ENCODE assay signal across 8 cellular contexts in genomic region chr1:155940531-155940992, GRCh38. TPM values are rescaled to one million over a fixed set of nuclear protein-coding genes. Genes with fewer than 3 reads are reported as not detected.
DNase-seq lines count a peak whose midpoint lies in the region; ATAC-seq and TF ChIP-seq lines count a peak whose summit lies in the region.

No MANE protein-coding gene starts in this region.

- H4K20me1 ChIP-seq in BLaER1, result peaks cover 16% of the 10 kb centered on the region

- TF ChIP-seq POLR2A in spleen (IDR thresholded peaks at IDR 0.05), result no peak

- H3K36me3 Mint-ChIP-seq in IgD-negative memory B cell, result peaks cover 3% of the 10 kb centered on the region
- H3K36me3 Mint-ChIP-seq in activated B cell treated with CpG ODN at 0.5 μM for 24 hours (ENCODE audit: low read depth), result peaks cover 3% of the 10 kb centered on the region
- no peaks in the 10 kb centered on the region for H3K36me3 Mint-ChIP-seq in endodermal cell (ENCODE audit: low read depth)

- H3K36me3 ChIP-seq in BLaER1, result no peaks in the 10 kb centered on the region
- no peaks in the 10 kb centered on the region for H3K36me3 ChIP-seq in cardiac muscle cell
- H3K36me3 ChIP-seq in spleen, result peaks cover 0 to 3% (median 0%) of the 10 kb centered on the region in 6 donors
- H3K36me3 ChIP-seq in endodermal cell (ENCODE audit: control insufficient read depth, insufficient read depth, low read length), result no peaks in the 10 kb centered on the region

- H3K27me3 ChIP-seq in BLaER1 (no peaks in the 10 kb centered on the region), cardiac muscle cell (no peaks in the 10 kb centered on the region), spleen (replicated peaks in 1 of 7) (no peaks in the 10 kb centered on the region), endodermal cell (ENCODE audit: control insufficient read depth, insufficient read depth, low read length, poor library complexity, severe bottlenecking) (no peaks in the 10 kb centered on the region)

- TF ChIP-seq CTCF in activated B cell treated with CpG ODN at 0.5 μM for 24 hours (IDR thresholded peaks at IDR 0.05), result no peak
- no peak for TF ChIP-seq CTCF in cardiac muscle cell (IDR thresholded peaks at IDR 0.05; ENCODE audit: low read depth, low read length)
- no peak for TF ChIP-seq CTCF in spleen (IDR thresholded peaks at IDR 0.05 in 8 of 11, conservative IDR thresholded peaks at IDR 0.05 in 3 of 11)
- no peak for TF ChIP-seq CTCF in endodermal cell (conservative IDR thresholded peaks at IDR 0.05)

- H3K4me2 ChIP-seq in BLaER1, result peak overlapping the region; percentile 83

- intact Hi-C loops in activated B cell treated with CpG ODN at 0.5 μM for 24 hours (cut with micrococcal nuclease) (no loop called here), spleen (cut with DNase I; ENCODE audit: low total_unique reads) (loop anchor here (5.0 kb wide), 1 partner anchor 42 kb away; no protein-coding TSS in a partner anchor)

- H3K4me1 ChIP-seq in BLaER1 (peaks cover 75% of the 10 kb centered on the region), cardiac muscle cell (ENCODE audit: low read depth) (peaks cover 18% of the 10 kb centered on the region), spleen (peaks cover 48 to 83% (median 77%) of the 10 kb centered on the region in 6 donors), endodermal cell (ENCODE audit: control insufficient read depth, insufficient read depth, low read length) (no peaks in the 10 kb centered on the region)

- ATAC-seq in activated B cell treated with CpG ODN at 0.5 μM for 24 hours (ENCODE audit: low read depth) (peak; percentile 18), HG03280 (IDR thresholded peaks at IDR 0.05; ENCODE audit: unreplicated experiment) (no peak)

- H3K4me3 ChIP-seq in BLaER1 (peak overlapping the region; percentile 21; the same call in 1 of the 2 replicates), cardiac muscle cell (no peak overlapping the region), spleen (no peak overlapping the region), endodermal cell (ENCODE audit: low read length) (no peak overlapping the region)

- H3K27me3 Mint-ChIP-seq in IgD-negative memory B cell (no peaks in the 10 kb centered on the region), activated B cell treated with CpG ODN at 0.5 μM for 24 hours (no peaks in the 10 kb centered on the region), endodermal cell (ENCODE audit: insufficient read depth) (no peaks in the 10 kb centered on the region)

- H3K4me1 Mint-ChIP-seq in IgD-negative memory B cell, result peaks cover 30 to 55% (median 47%) of the 10 kb centered on the region in 3 donors
- H3K4me1 Mint-ChIP-seq in activated B cell treated with CpG ODN at 0.5 μM for 24 hours, result peaks cover 72% of the 10 kb centered on the region
- H3K4me1 Mint-ChIP-seq in endodermal cell, result peaks cover 11% of the 10 kb centered on the region

- H3K27ac Mint-ChIP-seq in IgD-negative memory B cell (peak overlapping the region; percentile 79 to 97 (median 85)), activated B cell treated with CpG ODN at 0.5 μM for 24 hours (peak overlapping the region; percentile 86), endodermal cell (no peak overlapping the region)

- peak overlapping the region; percentile 51; the same call in 1 of the 2 replicates for H3K9ac ChIP-seq in BLaER1
- no peak overlapping the region for H3K9ac ChIP-seq in endodermal cell (ENCODE audit: extremely low read depth, low read length, poor library complexity, severe bottlenecking)

- CTCF ChIA-PET in activated B cell treated with CpG ODN at 0.5 μM for 24 hours (lab: Charles Lee), result interaction anchor here (1.0 to 10.0 kb wide), 5 partner anchors 21 to 126 kb away, joined by 3 to 146 read pairs (median 5); partner anchors contain the start of gene ARHGEF2

- POLR2A ChIA-PET in activated B cell treated with CpG ODN at 0.5 μM for 24 hours (lab: Charles Lee), result interaction anchor here (0.5 to 10.8 kb wide), 6 partner anchors 9 to 181 kb away, joined by 3 to 403 read pairs (median 5); partner anchors contain the start of gene ARHGEF2

- H3K9me3 Mint-ChIP-seq in IgD-negative memory B cell, result no peaks in the 10 kb centered on the region
- H3K9me3 Mint-ChIP-seq in activated B cell treated with CpG ODN at 0.5 μM for 24 hours, result no peaks in the 10 kb centered on the region
- no peaks in the 10 kb centered on the region for H3K9me3 Mint-ChIP-seq in endodermal cell

- WGBS in spleen, 5 donors, result 27 to 51% (median 43%) methylated on average over 4 of the region's 4 CpGs
- 88 to 95% methylated on average over 4 of the region's 4 CpGs for WGBS in endodermal cell (ENCODE audit: insufficient coverage in 1 of 2, insufficient read length in 1 of 2), 2 experiments

- peak overlapping the region; percentile 55 for H3K27ac ChIP-seq in BLaER1
- peak overlapping the region; percentile 75 for H3K27ac ChIP-seq in cardiac muscle cell
- peak overlapping the region; percentile 70 to 90 (median 79) for H3K27ac ChIP-seq in spleen
- H3K27ac ChIP-seq in endodermal cell (ENCODE audit: low read depth, low read length), result no peak overlapping the region

- DNase-seq in activated B cell treated with CpG ODN at 0.5 μM for 24 hours (peak; percentile 15), cardiac muscle cell (ENCODE audit: low read depth in 1 of 2, low spot score in 1 of 2) (peak; percentile 54 to 70), spleen (peak; percentile 66), epidermal melanocyte (ENCODE audit: insufficient read length, low spot score) (no peak), endodermal cell (no peak)

- peak overlapping the region in 3 of 4 donors; percentile 64 to 71 (median 67) for H3K4me3 Mint-ChIP-seq in IgD-negative memory B cell
- peak overlapping the region; percentile 45 for H3K4me3 Mint-ChIP-seq in activated B cell treated with CpG ODN at 0.5 μM for 24 hours
- H3K4me3 Mint-ChIP-seq in endodermal cell, result no peak overlapping the region

- H3K9me3 ChIP-seq in BLaER1 (no peaks in the 10 kb centered on the region), cardiac muscle cell (ENCODE audit: low read depth) (no peaks in the 10 kb centered on the region), spleen (no peaks in the 10 kb centered on the region), endodermal cell (ENCODE audit: control insufficient read depth, low read length) (no peaks in the 10 kb centered on the region)

RNA-seq across cellular contexts. Expression of gene RXFP4, which starts 0.9 kb away (rescaled TPM):
- 0.78 TPM for polyA plus RNA-seq in IgD-negative memory B cell
- total RNA-seq in activated B cell treated with CpG ODN at 0.5 μM for 24 hours, result not detected in 2 replicates
- total RNA-seq in cardiac muscle cell, result 0.33 TPM in 1 of 2 replicates, not detected in the other
- 0.74 TPM in 1 of 2 replicates, not detected in the other for polyA plus RNA-seq in cardiac muscle cell
- under 1 TPM in 1 of 7 donors, not detected in 6; 0.88 TPM for total RNA-seq in spleen
- polyA plus RNA-seq in spleen, result under 1 TPM in 1 of 3 donors, not detected in 2; 0.06 TPM
- total RNA-seq in endodermal cell, result not detected
- not detected for polyA plus RNA-seq in endodermal cell (2013, experiment 1 of 2)
- not detected for polyA plus RNA-seq in endodermal cell (2013, experiment 2 of 2)

RNA-seq across cellular contexts. Expression of gene KHDC4, which starts 6.3 kb away (rescaled TPM):
- polyA plus RNA-seq in IgD-negative memory B cell (8.0 TPM), cardiac muscle cell (26.6 and 31.5 TPM in 2 replicates), spleen (10 to 100 TPM; 24.9 to 33.8 (median 29.3) TPM)
- total RNA-seq in activated B cell treated with CpG ODN at 0.5 μM for 24 hours (88.3 and 105 TPM in 2 replicates), cardiac muscle cell (61.0 and 86.4 TPM in 2 replicates), spleen (10 to 100 TPM; 43.2 to 70.5 (median 59.3) TPM), endodermal cell (10 to 100 TPM; 67.7 to 76.2 TPM)
- polyA plus RNA-seq in endodermal cell (2013, experiment 1 of 2), result 46.7 TPM
- polyA plus RNA-seq in endodermal cell (2013, experiment 2 of 2), result 39.0 TPM

RNA-seq across cellular contexts. Expression of gene RIT1, which starts 29.4 kb away (rescaled TPM):
- polyA plus RNA-seq in IgD-negative memory B cell (12.7 TPM), cardiac muscle cell (40.6 and 54.2 TPM in 2 replicates), spleen (10 to 100 TPM in 2 of 3 donors, 1 to 10 TPM in 1; 9.0 to 16.3 (median 10.2) TPM)
- total RNA-seq in activated B cell treated with CpG ODN at 0.5 μM for 24 hours (32.7 and 38.6 TPM in 2 replicates), cardiac muscle cell (29.1 and 48.7 TPM in 2 replicates), spleen (10 to 100 TPM; 48.1 to 66.2 (median 52.6) TPM), endodermal cell (10 to 100 TPM; 26.0 to 39.2 TPM)
- polyA plus RNA-seq in endodermal cell (2013, experiment 1 of 2), result 24.9 TPM
- 29.0 TPM for polyA plus RNA-seq in endodermal cell (2013, experiment 2 of 2)

RNA-seq across cellular contexts. Expression of gene ARHGEF2, which starts 37.8 kb away (rescaled TPM):
- polyA plus RNA-seq in IgD-negative memory B cell, result 43.9 TPM
- 188 and 207 TPM in 2 replicates for total RNA-seq in activated B cell treated with CpG ODN at 0.5 μM for 24 hours
- 89.4 and 126 TPM in 2 replicates for total RNA-seq in cardiac muscle cell
- polyA plus RNA-seq in cardiac muscle cell, result 38.6 and 54.9 TPM in 2 replicates
- 100 to 1,000 TPM; 129 to 228 (median 192) TPM for total RNA-seq in spleen
- polyA plus RNA-seq in spleen, result 10 to 100 TPM; 45.1 to 83.0 (median 63.4) TPM
- 100 to 1,000 TPM; 134 to 147 TPM for total RNA-seq in endodermal cell
- polyA plus RNA-seq in endodermal cell (2013, experiment 1 of 2), result 80.1 TPM
- polyA plus RNA-seq in endodermal cell (2013, experiment 2 of 2), result 71.9 TPM

Comparison
In these comparisons a context has a peak if more than half of its experiments do, and no peak if none do; other contexts are left out.
1. DNase-seq: peak in activated B cell treated with CpG ODN at 0.5 μM for 24 hours (single experiment), cardiac muscle cell (2 of 2) and spleen (single experiment); none in epidermal melanocyte (single experiment) and endodermal cell (single experiment).